8 cellular contexts compared by ENCODE assay signal in the genomic region with DNA sequence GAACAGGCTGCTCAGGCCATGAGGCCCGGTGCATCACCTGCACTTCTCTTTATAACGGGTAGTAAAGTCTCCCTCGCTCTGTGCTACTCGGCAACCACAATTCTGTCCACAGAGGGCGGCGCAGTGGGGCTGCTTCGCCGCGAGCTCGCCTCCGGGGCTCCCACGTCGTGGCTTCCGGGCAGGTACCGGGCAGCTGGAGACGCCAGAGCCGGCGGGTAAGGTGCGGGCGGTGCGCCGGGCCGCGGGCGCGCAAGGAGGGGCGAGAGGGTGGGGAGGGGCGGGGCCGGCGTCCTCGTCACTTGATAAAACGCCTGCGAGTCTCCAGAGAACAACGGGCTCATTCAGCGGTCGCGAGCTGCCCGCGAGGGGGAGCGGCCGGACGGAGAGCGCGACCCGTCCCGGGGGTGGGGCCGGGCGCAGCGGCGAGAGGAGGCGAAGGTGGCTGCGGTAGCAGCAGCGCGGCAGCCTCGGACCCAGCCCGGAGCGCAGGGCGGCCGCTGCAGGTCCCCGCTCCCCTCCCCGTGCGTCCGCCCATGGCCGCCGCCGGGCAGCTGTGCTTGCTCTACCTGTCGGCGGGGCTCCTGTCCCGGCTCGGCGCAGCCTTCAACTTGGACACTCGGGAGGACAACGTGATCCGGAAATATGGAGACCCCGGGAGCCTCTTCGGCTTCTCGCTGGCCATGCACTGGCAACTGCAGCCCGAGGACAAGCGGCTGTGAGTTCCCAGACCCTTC. TPM values are rescaled to one million over a fixed set of nuclear protein-coding genes. Genes with fewer than 3 reads are reported as not detected.
DNase-seq lines count a peak whose midpoint lies in the region; ATAC-seq, FAIRE-seq and TF ChIP-seq lines count a peak whose summit lies in the region.

TSS of gene ITGA6 (plus strand) at position 331 of the 734 bp plus-strand sequence.

- no peak for TF ChIP-seq CTCF in GM06990 (IDR thresholded peaks at IDR 0.05; ENCODE audit: insufficient read depth, low read length, poor library complexity, severe bottlenecking)
- TF ChIP-seq CTCF in pancreas (IDR thresholded peaks at IDR 0.05), result peak in 1 of 4 donors; percentile 19
- no peak for TF ChIP-seq CTCF in thoracic aorta (IDR thresholded peaks at IDR 0.05)

- H3K4me3 ChIP-seq in GM06990 (replicated peaks; ENCODE audit: low read depth, low read length) (peak within 1 kb of the TSS; percentile 52), pancreas (peak within 1 kb of the TSS; percentile 69 to 90 (median 76)), thoracic aorta (peak within 1 kb of the TSS; percentile 84)

- POLR2A ChIA-PET in activated naive CD8-positive, alpha-beta T cell treated with anti-CD3 and anti-CD28 coated beads, Interleukin-2, amount 10 ng/mL, durations not matched to agents 7 days and 5 days (lab: Charles Lee), result interaction anchor here (0.6 to 3.9 kb wide), 6 partner anchors 9 to 35 kb away, joined by 3 to 36 read pairs (median 5); no protein-coding TSS in a partner anchor

- no peaks in the 10 kb centered on the region for H3K9me3 Mint-ChIP-seq in activated naive CD8-positive, alpha-beta T cell treated with anti-CD3 and anti-CD28 coated beads, Interleukin-2, amount 10 ng/mL, durations not matched to agents 7 days and 5 days

- H3K27ac ChIP-seq in pancreas (peak within 1 kb of the TSS; percentile 94 to 98 (median 97)), thoracic aorta (no peak within 1 kb of the TSS)

- H3K9me3 ChIP-seq in pancreas (no peaks in the 10 kb centered on the region), thoracic aorta (no peaks in the 10 kb centered on the region)

- H3K4me1 Mint-ChIP-seq in activated naive CD8-positive, alpha-beta T cell treated with anti-CD3 and anti-CD28 coated beads, Interleukin-2, amount 10 ng/mL, durations not matched to agents 7 days and 5 days, result peaks cover 29% of the 10 kb centered on the region

- H3K4me3 Mint-ChIP-seq in activated naive CD8-positive, alpha-beta T cell treated with anti-CD3 and anti-CD28 coated beads, Interleukin-2, amount 10 ng/mL, durations not matched to agents 7 days and 5 days, result peak within 1 kb of the TSS; percentile 85

- no peak for FAIRE-seq in pancreas (lab: Jason Lieb, UNC)

- DNase-seq in GM06990 (ENCODE audit: extremely low read depth, insufficient read length) (peak; percentile 47), LoVo (ENCODE audit: low spot score) (peak; percentile 91), T follicular helper cell (ENCODE audit: low read depth) (peak; percentile 63), Right ventricle myocardium superior (peak; percentile 82), pancreas (peak; percentile 89 to 95 (median 92)), thoracic aorta (ENCODE audit: low spot score) (no peak)
- peak; percentile 80 for DNase-seq in activated naive CD8-positive, alpha-beta T cell treated with anti-CD3 and anti-CD28 coated beads, Interleukin-2, amount 10 ng/mL, durations not matched to agents 7 days and 5 days

- WGBS in pancreas, 2 donors, result 0 to 1% methylated on average over 49 to 79 of the region's 79 CpGs

- peaks cover 24% of the 10 kb centered on the region for H3K27me3 Mint-ChIP-seq in activated naive CD8-positive, alpha-beta T cell treated with anti-CD3 and anti-CD28 coated beads, Interleukin-2, amount 10 ng/mL, durations not matched to agents 7 days and 5 days

- H3K27me3 ChIP-seq in GM06990 (replicated peaks; ENCODE audit: control insufficient read depth, insufficient read depth, low read length), result peaks cover 4% of the 10 kb centered on the region; the same call in 1 of the 2 replicates
- H3K27me3 ChIP-seq in pancreas, result no peaks in the 10 kb centered on the region
- H3K27me3 ChIP-seq in thoracic aorta (replicated peaks; ENCODE audit: insufficient read depth), result no peaks in the 10 kb centered on the region

- H3K4me1 ChIP-seq in pancreas, result peaks cover 3 to 28% (median 14%) of the 10 kb centered on the region in 3 donors
- peaks cover 5 to 24% of the 10 kb centered on the region in 2 donors for H3K4me1 ChIP-seq in thoracic aorta (ENCODE audit: control insufficient read depth in 1 of 2, low read depth in 2 of 2)

- H3K36me3 ChIP-seq in GM06990 (ENCODE audit: control insufficient read depth, insufficient read depth, low read length), result no peaks in the 10 kb centered on the region
- H3K36me3 ChIP-seq in pancreas, result no peaks in the 10 kb centered on the region
- no peaks in the 10 kb centered on the region for H3K36me3 ChIP-seq in thoracic aorta

- intact Hi-C loops in Right ventricle myocardium superior (cut with DNase I), result loop anchor here (5.0 kb wide), 1 partner anchor 35 kb away; no protein-coding TSS in a partner anchor
- intact Hi-C loops in pancreas (cut with DNase I), result no loop called here

- peak within 1 kb of the TSS; percentile 53 for H3K27ac Mint-ChIP-seq in activated naive CD8-positive, alpha-beta T cell treated with anti-CD3 and anti-CD28 coated beads, Interleukin-2, amount 10 ng/mL, durations not matched to agents 7 days and 5 days

- H3K36me3 Mint-ChIP-seq in activated naive CD8-positive, alpha-beta T cell treated with anti-CD3 and anti-CD28 coated beads, Interleukin-2, amount 10 ng/mL, durations not matched to agents 7 days and 5 days, result no peaks in the 10 kb centered on the region

- peak; percentile 68 for ATAC-seq in activated naive CD8-positive, alpha-beta T cell treated with anti-CD3 and anti-CD28 coated beads, Interleukin-2, amount 10 ng/mL, durations not matched to agents 7 days and 5 days (ENCODE audit: low read depth)
- ATAC-seq in Right ventricle myocardium superior (ENCODE audit: poor library complexity), result peak; percentile 88
- peak; percentile 78 to 87 (median 84) for ATAC-seq in pancreas
- ATAC-seq in thoracic aorta (ENCODE audit: insufficient number of reproducible peaks, low FRiP score, low read depth), result no peak
- ATAC-seq in GM21723 (IDR thresholded peaks at IDR 0.05; ENCODE audit: unreplicated experiment), result no peak

RNA-seq across cellular contexts. Expression of gene ITGA6, which starts in this region (rescaled TPM):
- 10 to 100 TPM; 22.8 to 26.8 TPM for total RNA-seq in activated naive CD8-positive, alpha-beta T cell treated with anti-CD3 and anti-CD28 coated beads, Interleukin-2, amount 10 ng/mL, durations not matched to agents 7 days and 5 days
- total RNA-seq in Right ventricle myocardium superior (44.4 TPM), pancreas (10 to 100 TPM; 50.7 to 92.7 (median 58.3) TPM), thoracic aorta (10 to 100 TPM; 20.2 to 27.3 TPM)
- polyA plus RNA-seq in pancreas, result 10 to 100 TPM; 14.7 to 23.8 TPM

Comparison
In these comparisons a context has a peak if more than half of its experiments do, and no peak if none do; other contexts are left out.
1. ATAC-seq: peak in activated naive CD8-positive, alpha-beta T cell treated with anti-CD3 and anti-CD28 coated beads, Interleukin-2, amount 10 ng/mL, durations not matched to agents 7 days and 5 days (single experiment), Right ventricle myocardium superior (single experiment) and pancreas (4 of 4); none in thoracic aorta (single experiment) and GM21723 (single experiment).
2. H3K27ac ChIP-seq: peak in pancreas (4 of 4); none in thoracic aorta (0 of 2).
3. Peak in every context shown above with its lines, with median percentiles within 50 percentile points of each other: H3K4me3 ChIP-seq.